Comparison of ENCODE assay signal across 7 cellular contexts in genomic region chr3:61538486-61538885, GRCh38. TPM values are rescaled to one million over a fixed set of nuclear protein-coding genes. Genes with fewer than 3 reads are reported as not detected.
"Had no signal": no experiment of that assay in that cellular context is flagged by ENCODE, and none has a peak within 500 bp of the region (broad histone marks: within the 10 kb centered on the region; RNA-seq: fewer than 3 reads in every experiment).

No MANE protein-coding gene starts in this region.

- H3K27ac ChIP-seq: GM23248 had no signal

- DNase-seq: GM23248, GOT3, H9, HCEC 1CT, IMR-90 had no signal

- ATAC-seq: K562 had no signal

- H3K9me3 Mint-ChIP-seq: H9 had no signal

RNA-seq across cellular contexts. Expression of gene PTPRG, which starts 22.9 kb away (rescaled TPM):
- total RNA-seq: HT-29 had no signal
